18 cellular contexts compared by ENCODE assay signal in genomic region chr16:65118866-65119265, GRCh38. TPM values are rescaled to one million over a fixed set of nuclear protein-coding genes. Genes with fewer than 3 reads are reported as not detected.
A peak's percentile ranks its signal among the peaks of the same experiment; 100 is the strongest.
DNase-seq lines count a peak whose midpoint lies in the region; FAIRE-seq and TF ChIP-seq lines count a peak whose summit lies in the region.
"Had no signal": no experiment of that assay in that cellular context is flagged by ENCODE, and none has a peak within 500 bp of the region (broad histone marks: within the 10 kb centered on the region; RNA-seq: fewer than 3 reads in every experiment).

No MANE protein-coding gene starts in this region.

- peaks cover 44% of the 10 kb centered on the region for H3K36me3 Mint-ChIP-seq in HFFc6 (ENCODE audit: low read depth)

- peaks cover 0 to 45% (median 34%) of the 10 kb centered on the region in 3 donors for H3K27me3 ChIP-seq in stomach

- intact Hi-C loops in stomach (cut with DNase I; ENCODE audit: low total_unique reads), result no loop called here

- no peak for TF ChIP-seq EP300 in stomach (IDR thresholded peaks at IDR 0.05)

- TF ChIP-seq POLR2A in stomach (IDR thresholded peaks at IDR 0.05), result no peak

- DNase-seq in HFFc6 (no peak), medulla oblongata (ENCODE audit: extremely low spot score) (peak; percentile 41), stomach (no peak), D721Med (ENCODE audit: insufficient read length, low spot score) (no peak), T1000 (lab: John Stamatoyannopoulos, UW) (no peak), NCI-H128 (lab: John Stamatoyannopoulos, UW; ENCODE audit: unreplicated experiment) (no peak), HCEC 1CT (no peak)
- DNase-seq: activated CD4-positive, alpha-beta T cell treated with anti-CD3 and anti-CD28 coated beads for 36 hours; activated T-cell treated with anti-CD3 and anti-CD28 coated beads, Interleukin-2, amount 50 U/mL, for 1 hour; DND-41; NCI-H2029 treated with DMSO at 0.1 percent for 48 hours; NCI-H69; stimulated activated CD4-positive, alpha-beta T cell treated with anti-CD3 and anti-CD28 coated beads, Interleukin-12 subunit alpha, Interleukin-12 subunit beta, amount 100 ng/mL, for 4 hours had no signal

- no peaks in the 10 kb centered on the region for H3K9me3 Mint-ChIP-seq in HFFc6
- H3K9me3 Mint-ChIP-seq: activated naive CD4-positive, alpha-beta T cell treated with anti-CD3 and anti-CD28 coated beads, Interleukin-2, amount 50 U/mL, for 72 hours; central memory CD8-positive, alpha-beta T cell had no signal

- H3K9me3 ChIP-seq in stomach, result no peaks in the 10 kb centered on the region

- H3K4me1 ChIP-seq in stomach, result peaks cover 0 to 75% (median 50%) of the 10 kb centered on the region in 4 donors

- no peak for FAIRE-seq in D721Med (lab: Jason Lieb, UNC)

- H3K4me3 ChIP-seq in stomach, result peak overlapping the region in 1 of 4 donors; percentile 67

- peaks cover 58% of the 10 kb centered on the region for H3K4me1 Mint-ChIP-seq in HFFc6 (ENCODE audit: low read depth)
- H3K4me1 Mint-ChIP-seq: activated CD4-positive, alpha-beta T cell treated with anti-CD3 and anti-CD28 coated beads for 36 hours; central memory CD8-positive, alpha-beta T cell had no signal

- peak overlapping the region; percentile 12 for H3K27ac ChIP-seq in cingulate gyrus (ENCODE audit: low read depth, low read length)
- peak overlapping the region in 3 of 5 donors; percentile 7 to 92 (median 55) for H3K27ac ChIP-seq in stomach
- H3K27ac ChIP-seq: C4-2B had no signal

- H3K36me3 ChIP-seq in stomach, result no peaks in the 10 kb centered on the region

- WGBS in stomach, 5 donors, result 41 to 52% (median 49%) methylated on average over 5 of the region's 5 CpGs

- peaks cover 5% of the 10 kb centered on the region for H3K27me3 Mint-ChIP-seq in HFFc6 (ENCODE audit: insufficient read depth)

- peak overlapping the region; percentile 95 for H3K27ac Mint-ChIP-seq in HFFc6
- H3K27ac Mint-ChIP-seq: activated CD4-positive, alpha-beta T cell treated with anti-CD3 and anti-CD28 coated beads for 36 hours; activated naive CD4-positive, alpha-beta T cell treated with anti-CD3 and anti-CD28 coated beads, Interleukin-2, amount 50 U/mL, for 72 hours had no signal

- TF ChIP-seq CTCF in HFFc6 (IDR thresholded peaks at IDR 0.05) (no peak), stomach (IDR thresholded peaks at IDR 0.05) (no peak), D721Med (IDR thresholded peaks at IDR 0.05; ENCODE audit: insufficient read depth, missing control alignments) (no peak)

- peak overlapping the region; percentile 96 for H3K4me3 Mint-ChIP-seq in HFFc6
- H3K4me3 Mint-ChIP-seq: activated CD4-positive, alpha-beta T cell treated with anti-CD3 and anti-CD28 coated beads for 36 hours; central memory CD8-positive, alpha-beta T cell had no signal

RNA-seq across cellular contexts. Expression of gene CDH11, which starts 3.0 kb away (rescaled TPM):
- 100 to 1,000 TPM; 507 to 539 (median 527) TPM for total RNA-seq in HFFc6 (2021; fragmentation: NEBNext Ultra II Directional; extraction: Animal tissue kit (Norgen Biotek cat#: 25700))
- 100 to 1,000 TPM in 2 of 5 donors, 10 to 100 TPM in 2, 1 to 10 TPM in 1; 4.1 to 171 (median 81.7) TPM for total RNA-seq in stomach
- polyA plus RNA-seq in stomach, result 1 to 10 TPM; 2.2 to 6.9 (median 4.9) TPM
- total RNA-seq: activated CD4-positive, alpha-beta T cell treated with anti-CD3 and anti-CD28 coated beads for 36 hours; activated naive CD4-positive, alpha-beta T cell treated with anti-CD3 and anti-CD28 coated beads, Interleukin-2, amount 50 U/mL, for 72 hours; T-helper 2 cell treated with Interferon-gamma antibody and Interleukin-4, amounts not matched to agents 100 ng/mL and 5 ng/mL, for 36 hours had no signal
